In genomic region chr5:173963107-173963506, GRCh38 we compare ENCODE assay signal across 10 cellular contexts. TPM values are rescaled to one million over a fixed set of nuclear protein-coding genes. Genes with fewer than 3 reads are reported as not detected.
DNase-seq lines count a peak whose midpoint lies in the region; ATAC-seq and TF ChIP-seq lines count a peak whose summit lies in the region.
"Had no signal": no experiment of that assay in that cellular context is flagged by ENCODE, and none has a peak within 500 bp of the region (broad histone marks: within the 10 kb centered on the region; RNA-seq: fewer than 3 reads in every experiment).

No MANE protein-coding gene starts in this region.

- DNase-seq in AG20443 (ENCODE audit: low spot score) (peak; percentile 85), NCI-H345 treated with DMSO at 0.1 percent for 48 hours (lab: John Stamatoyannopoulos, UW; ENCODE audit: unreplicated experiment) (peak; percentile 23), epithelial cell of esophagus (ENCODE audit: low read depth) (peak; percentile 70), middle frontal gyrus (ENCODE audit: extremely low spot score, low spot score) (peak; percentile 54), MV-4-11 (lab: John Stamatoyannopoulos, UW) (no peak)
- no peak for DNase-seq in effector memory CD4-positive, alpha-beta T cell
- no peak for DNase-seq in activated CD4-positive, alpha-beta T cell treated with anti-CD3 and anti-CD28 coated beads for 36 hours

- H3K36me3 ChIP-seq in effector memory CD4-positive, alpha-beta T cell (ENCODE audit: control insufficient read depth, insufficient read depth, low read length): no peaks in the 10 kb centered on the region

- H3K4me3 Mint-ChIP-seq in activated CD4-positive, alpha-beta T cell treated with anti-CD3 and anti-CD28 coated beads for 36 hours: no peak overlapping the region

- no peak overlapping the region for H3K27ac Mint-ChIP-seq in activated CD4-positive, alpha-beta T cell treated with anti-CD3 and anti-CD28 coated beads for 36 hours

- no peaks in the 10 kb centered on the region for H3K27me3 Mint-ChIP-seq in activated CD4-positive, alpha-beta T cell treated with anti-CD3 and anti-CD28 coated beads for 36 hours

- no peak for ATAC-seq in GM18505 (IDR thresholded peaks at IDR 0.05; ENCODE audit: unreplicated experiment)
- no peak for ATAC-seq in activated CD4-positive, alpha-beta T cell treated with anti-CD3 and anti-CD28 coated beads for 36 hours

- H3K4me1 Mint-ChIP-seq in activated CD4-positive, alpha-beta T cell treated with anti-CD3 and anti-CD28 coated beads for 36 hours: peaks cover 23% of the 10 kb centered on the region

- POLR2A ChIA-PET in activated CD4-positive, alpha-beta T cell treated with anti-CD3 and anti-CD28 coated beads for 36 hours (lab: Charles Lee): no interaction called here

- no peak for TF ChIP-seq POLR2A in GM18505 (IDR thresholded peaks at IDR 0.05; ENCODE audit: borderline replicate concordance, extremely low read depth, insufficient read depth, insufficient read length)

- H3K4me3 ChIP-seq in epithelial cell of esophagus (ENCODE audit: low read length): peak overlapping the region; percentile 52
- no peak overlapping the region for H3K4me3 ChIP-seq in effector memory CD4-positive, alpha-beta T cell (ENCODE audit: insufficient read depth, low read depth, low read length, poor library complexity, severe bottlenecking)
- H3K4me3 ChIP-seq: mucosa of descending colon had no signal

- no peak for TF ChIP-seq CTCF in epithelial cell of esophagus (IDR thresholded peaks at IDR 0.05; ENCODE audit: insufficient read depth, low read depth, low read length, missing control alignments)

- H3K4me1 ChIP-seq in effector memory CD4-positive, alpha-beta T cell (ENCODE audit: control insufficient read depth, insufficient read depth, low read length, poor library complexity, severe bottlenecking): peaks cover 7% of the 10 kb centered on the region

- H3K27me3 ChIP-seq in effector memory CD4-positive, alpha-beta T cell (replicated peaks; ENCODE audit: control insufficient read depth, insufficient read depth, low read length, poor library complexity, severe bottlenecking): no peaks in the 10 kb centered on the region

- intact Hi-C loops in activated CD4-positive, alpha-beta T cell treated with anti-CD3 and anti-CD28 coated beads for 36 hours (cut with DNase I, micrococcal nuclease): no loop called here

- H3K36me3 Mint-ChIP-seq in activated CD4-positive, alpha-beta T cell treated with anti-CD3 and anti-CD28 coated beads for 36 hours (ENCODE audit: low read depth): peaks cover 1% of the 10 kb centered on the region

- CTCF ChIA-PET in activated CD4-positive, alpha-beta T cell treated with anti-CD3 and anti-CD28 coated beads for 36 hours (lab: Charles Lee): interaction anchor here (0.7 to 2.4 kb wide), 5 partner anchors 8 to 1512 kb away, joined by 3 to 19 read pairs (median 3); no protein-coding TSS in a partner anchor

- H3K27ac ChIP-seq in effector memory CD4-positive, alpha-beta T cell (ENCODE audit: insufficient read depth, low read length, poor library complexity, severe bottlenecking): no peak overlapping the region

- H3K9me3 ChIP-seq in effector memory CD4-positive, alpha-beta T cell (ENCODE audit: control insufficient read depth, low read length): no peaks in the 10 kb centered on the region
- H3K9me3 ChIP-seq: mucosa of descending colon had no signal

- H3K9me3 Mint-ChIP-seq in activated CD4-positive, alpha-beta T cell treated with anti-CD3 and anti-CD28 coated beads for 36 hours (ENCODE audit: low read depth): no peaks in the 10 kb centered on the region

RNA-seq across cellular contexts. Expression of gene C5orf47, which starts 25.9 kb away (rescaled TPM):
- total RNA-seq in activated CD4-positive, alpha-beta T cell treated with anti-CD3 and anti-CD28 coated beads for 36 hours: not detected
- total RNA-seq: mucosa of descending colon, urinary bladder had no signal

Comparison
In these comparisons a context has a peak if more than half of its experiments do, and no peak if none do; other contexts are left out.
1. DNase-seq: peak in AG20443 (single experiment), NCI-H345 treated with DMSO at 0.1 percent for 48 hours (single experiment), epithelial cell of esophagus (single experiment) and middle frontal gyrus (single experiment); none in MV-4-11 (single experiment), effector memory CD4-positive, alpha-beta T cell (0 of 3) and activated CD4-positive, alpha-beta T cell treated with anti-CD3 and anti-CD28 coated beads for 36 hours (single experiment).